Comparison of ENCODE assay signal across 22 cellular contexts in the genomic region with DNA sequence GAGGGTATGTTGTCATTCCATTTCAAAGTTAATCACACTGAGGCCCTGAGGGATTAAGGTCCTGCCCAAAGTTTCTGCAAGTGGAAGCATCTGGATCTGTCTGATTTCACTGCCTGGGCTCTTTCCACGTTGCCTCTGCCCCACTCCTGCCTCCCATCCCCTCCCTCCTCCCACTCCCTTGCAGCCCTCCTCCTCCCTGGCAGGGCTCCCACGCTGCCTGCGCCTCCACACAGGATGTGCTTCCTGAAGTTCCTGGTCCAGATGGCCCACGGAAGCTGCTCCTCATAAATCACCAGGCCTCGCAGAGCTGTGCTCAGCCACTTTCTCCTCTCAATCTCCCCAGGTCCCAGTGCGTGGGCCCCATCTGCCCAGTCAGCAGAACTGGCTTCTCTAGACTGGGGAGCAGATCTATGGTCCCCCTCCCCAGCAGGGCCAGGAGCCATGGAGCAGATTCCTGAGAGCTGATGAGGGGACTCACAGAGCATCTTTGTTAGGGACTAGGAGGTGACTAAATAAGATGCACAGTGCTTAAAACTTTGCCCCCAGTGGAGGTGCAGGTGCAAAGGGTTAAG.
DNase-seq lines count a peak whose midpoint lies in the region; ATAC-seq and TF ChIP-seq lines count a peak whose summit lies in the region.
"Had no signal": no experiment of that assay in that cellular context is flagged by ENCODE, and none has a peak within 500 bp of the region (broad histone marks: within the 10 kb centered on the region; RNA-seq: fewer than 3 reads in every experiment).

No MANE protein-coding gene starts in this region.

- peak; percentile 3 for DNase-seq in AG09319 (ENCODE audit: extremely low read depth, low read depth)
- peak; percentile 8 for DNase-seq in NCI-H446 treated with DMSO at 0.1 percent for 48 hours (lab: John Stamatoyannopoulos, UW)
- DNase-seq in fibroblast of pulmonary artery (ENCODE audit: low read depth) = peak; percentile 20
- DNase-seq in left lung = no peak
- DNase-seq in NCI-H526 (lab: John Stamatoyannopoulos, UW) = no peak
- DNase-seq in NCI-H1048 (lab: John Stamatoyannopoulos, UW) = no peak
- DNase-seq: activated CD4-positive, alpha-beta T cell treated with anti-CD3 and anti-CD28 coated beads, Interleukin-2, amount 50 U/mL, for 1 hour; CD4-positive, CD25-positive, alpha-beta regulatory T cell; cerebellar nuclear complex; DMS153; effector memory CD8-positive, alpha-beta T cell; KG1; kidney glomerular epithelial cell; midbrain; NCI-H1092; NCI-H524 treated with DMSO at 0.1 percent for 48 hours; SHP77; T-helper 1 cell had no signal

- no peak overlapping the region for H3K27ac ChIP-seq in left lung
- H3K27ac ChIP-seq: prostate gland, suprapubic skin had no signal

- no peaks in the 10 kb centered on the region for H3K27me3 ChIP-seq in left lung
- H3K27me3 ChIP-seq: suprapubic skin had no signal

- intact Hi-C loops in left lung (cut with DNase I) = no loop called here

- ATAC-seq in left lung (peak; percentile 33), HG02885 (IDR thresholded peaks at IDR 0.05; ENCODE audit: poor library complexity, unreplicated experiment) (no peak), GM18907 (IDR thresholded peaks at IDR 0.05; ENCODE audit: unreplicated experiment) (no peak)
- ATAC-seq: effector memory CD8-positive, alpha-beta T cell had no signal

- H3K36me3 ChIP-seq in left lung = no peaks in the 10 kb centered on the region
- H3K36me3 ChIP-seq: prostate gland, suprapubic skin had no signal

- H3K4me1 ChIP-seq in left lung = peaks cover 3 to 31% of the 10 kb centered on the region in 2 donors
- H3K4me1 ChIP-seq: prostate gland had no signal

- H3K4me3 ChIP-seq in fibroblast of pulmonary artery (replicated peaks; ENCODE audit: low read depth, low read length) (no peak overlapping the region), left lung (no peak overlapping the region)
- H3K4me3 ChIP-seq: prostate gland, suprapubic skin had no signal

- no peaks in the 10 kb centered on the region for H3K9me3 ChIP-seq in left lung
- H3K9me3 ChIP-seq: prostate gland, suprapubic skin had no signal

- no peak for TF ChIP-seq CTCF in AG09319 (IDR thresholded peaks at IDR 0.05; ENCODE audit: low read depth, low read length)
- TF ChIP-seq CTCF in fibroblast of pulmonary artery (IDR thresholded peaks at IDR 0.05; ENCODE audit: low read length, missing control alignments) = no peak
- TF ChIP-seq CTCF in left lung (IDR thresholded peaks at IDR 0.05) = no peak

Comparison
In these comparisons a context has a peak if more than half of its experiments do, and no peak if none do; other contexts are left out.
1. DNase-seq: peak in AG09319 (single experiment), NCI-H446 treated with DMSO at 0.1 percent for 48 hours (single experiment) and fibroblast of pulmonary artery (single experiment); none in left lung (0 of 2), NCI-H526 (0 of 2) and NCI-H1048 (single experiment).